In the genomic region with DNA sequence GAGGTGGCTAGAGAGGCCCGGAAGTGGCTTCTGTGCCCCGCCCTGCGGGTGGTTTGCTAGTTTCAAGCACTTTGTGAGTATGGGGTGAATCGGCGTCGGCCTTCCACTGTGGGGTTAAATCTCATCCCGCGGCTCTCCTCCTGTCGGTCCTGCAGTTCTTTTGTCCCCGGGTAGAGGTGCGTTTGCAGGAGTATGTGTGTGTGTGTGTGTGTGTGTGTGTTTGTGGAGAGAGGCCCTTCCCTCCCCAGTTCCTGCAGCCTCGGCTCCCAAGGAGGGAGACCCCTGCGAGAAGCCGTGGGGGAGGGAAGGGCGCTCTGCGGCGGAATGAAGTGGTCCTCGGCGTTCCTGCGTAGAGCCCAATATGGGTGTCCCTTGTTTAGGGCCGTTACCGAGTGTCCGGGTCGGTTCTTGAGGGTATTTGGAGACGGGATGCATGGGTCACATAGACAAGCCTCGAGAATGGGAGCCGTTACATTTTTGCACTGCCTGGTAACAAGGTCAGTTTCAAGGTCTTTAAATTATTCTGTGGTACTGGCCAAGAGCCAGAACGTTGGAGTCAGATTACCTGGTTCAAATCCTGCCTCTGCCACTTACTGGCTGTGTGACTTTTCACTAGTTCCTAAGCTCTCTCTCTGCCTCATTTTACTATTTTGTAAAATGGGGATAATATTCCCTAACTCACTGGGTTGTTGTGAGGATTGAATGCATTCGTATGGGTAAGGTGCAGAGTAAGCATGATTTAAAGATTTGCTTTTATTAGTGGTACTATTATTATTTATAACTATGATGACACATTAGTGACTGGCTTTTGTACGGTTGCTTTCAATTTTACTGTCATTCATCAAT, we compare ENCODE assay signal across 1 cellular context.
TF ChIP-seq lines count a peak whose summit lies in the region.

A gene (plus strand): TSS at position 56 of the 846 bp plus-strand sequence. CDS start 9,640 bp downstream, outside the sequence.

TF ChIP-seq in HepG2, 621 proteins besides CTCF, POLR2A, EP300 and RAD21 (continued from another document and continues in another):
- TF ChIP-seq, protein P1, sequence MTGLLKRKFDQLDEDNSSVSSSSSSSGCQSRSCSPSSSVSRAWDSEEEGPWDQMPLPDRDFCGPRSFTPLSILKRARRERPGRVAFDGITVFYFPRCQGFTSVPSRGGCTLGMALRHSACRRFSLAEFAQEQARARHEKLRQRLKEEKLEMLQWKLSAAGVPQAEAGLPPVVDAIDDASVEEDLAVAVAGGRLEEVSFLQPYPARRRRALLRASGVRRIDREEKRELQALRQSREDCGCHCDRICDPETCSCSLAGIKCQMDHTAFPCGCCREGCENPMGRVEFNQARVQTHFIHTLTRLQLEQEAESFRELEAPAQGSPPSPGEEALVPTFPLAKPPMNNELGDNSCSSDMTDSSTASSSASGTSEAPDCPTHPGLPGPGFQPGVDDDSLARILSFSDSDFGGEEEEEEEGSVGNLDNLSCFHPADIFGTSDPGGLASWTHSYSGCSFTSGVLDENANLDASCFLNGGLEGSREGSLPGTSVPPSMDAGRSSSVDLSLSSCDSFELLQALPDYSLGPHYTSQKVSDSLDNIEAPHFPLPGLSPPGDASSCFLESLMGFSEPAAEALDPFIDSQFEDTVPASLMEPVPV (CRISPR knock-in tag; IDR thresholded peaks at IDR 0.05), result no peak
- no peak; the same call in 1 of the 2 replicates for TF ChIP-seq ZKSCAN8 (CRISPR knock-in tag; IDR thresholded peaks at IDR 0.05; ENCODE audit: borderline replicate concordance)
- TF ChIP-seq ZNF550 (CRISPR knock-in tag; IDR thresholded peaks at IDR 0.05; ENCODE audit: borderline replicate concordance), result peak; percentile 97
- TF ChIP-seq SRSF9 (IDR thresholded peaks at IDR 0.05; ENCODE audit: borderline replicate concordance, insufficient read depth, low read depth, low read length, poor library complexity, severe bottlenecking), result no peak
- no peak for TF ChIP-seq RFX1 (IDR thresholded peaks at IDR 0.05)
- no peak for TF ChIP-seq MBNL3 (CRISPR knock-in tag; conservative IDR thresholded peaks at IDR 0.05)
- TF ChIP-seq, protein P2, sequence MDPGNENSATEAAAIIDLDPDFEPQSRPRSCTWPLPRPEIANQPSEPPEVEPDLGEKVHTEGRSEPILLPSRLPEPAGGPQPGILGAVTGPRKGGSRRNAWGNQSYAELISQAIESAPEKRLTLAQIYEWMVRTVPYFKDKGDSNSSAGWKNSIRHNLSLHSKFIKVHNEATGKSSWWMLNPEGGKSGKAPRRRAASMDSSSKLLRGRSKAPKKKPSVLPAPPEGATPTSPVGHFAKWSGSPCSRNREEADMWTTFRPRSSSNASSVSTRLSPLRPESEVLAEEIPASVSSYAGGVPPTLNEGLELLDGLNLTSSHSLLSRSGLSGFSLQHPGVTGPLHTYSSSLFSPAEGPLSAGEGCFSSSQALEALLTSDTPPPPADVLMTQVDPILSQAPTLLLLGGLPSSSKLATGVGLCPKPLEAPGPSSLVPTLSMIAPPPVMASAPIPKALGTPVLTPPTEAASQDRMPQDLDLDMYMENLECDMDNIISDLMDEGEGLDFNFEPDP (CRISPR knock-in tag; conservative IDR thresholded peaks at IDR 0.05), result 0 out of 2 replicates have a peak, but pooled peaks have one; percentile 70
- no peak for TF ChIP-seq ZBTB21 (CRISPR knock-in tag; IDR thresholded peaks at IDR 0.05)
- no peak for TF ChIP-seq ARNT (IDR thresholded peaks at IDR 0.05)
- TF ChIP-seq, protein P3, sequence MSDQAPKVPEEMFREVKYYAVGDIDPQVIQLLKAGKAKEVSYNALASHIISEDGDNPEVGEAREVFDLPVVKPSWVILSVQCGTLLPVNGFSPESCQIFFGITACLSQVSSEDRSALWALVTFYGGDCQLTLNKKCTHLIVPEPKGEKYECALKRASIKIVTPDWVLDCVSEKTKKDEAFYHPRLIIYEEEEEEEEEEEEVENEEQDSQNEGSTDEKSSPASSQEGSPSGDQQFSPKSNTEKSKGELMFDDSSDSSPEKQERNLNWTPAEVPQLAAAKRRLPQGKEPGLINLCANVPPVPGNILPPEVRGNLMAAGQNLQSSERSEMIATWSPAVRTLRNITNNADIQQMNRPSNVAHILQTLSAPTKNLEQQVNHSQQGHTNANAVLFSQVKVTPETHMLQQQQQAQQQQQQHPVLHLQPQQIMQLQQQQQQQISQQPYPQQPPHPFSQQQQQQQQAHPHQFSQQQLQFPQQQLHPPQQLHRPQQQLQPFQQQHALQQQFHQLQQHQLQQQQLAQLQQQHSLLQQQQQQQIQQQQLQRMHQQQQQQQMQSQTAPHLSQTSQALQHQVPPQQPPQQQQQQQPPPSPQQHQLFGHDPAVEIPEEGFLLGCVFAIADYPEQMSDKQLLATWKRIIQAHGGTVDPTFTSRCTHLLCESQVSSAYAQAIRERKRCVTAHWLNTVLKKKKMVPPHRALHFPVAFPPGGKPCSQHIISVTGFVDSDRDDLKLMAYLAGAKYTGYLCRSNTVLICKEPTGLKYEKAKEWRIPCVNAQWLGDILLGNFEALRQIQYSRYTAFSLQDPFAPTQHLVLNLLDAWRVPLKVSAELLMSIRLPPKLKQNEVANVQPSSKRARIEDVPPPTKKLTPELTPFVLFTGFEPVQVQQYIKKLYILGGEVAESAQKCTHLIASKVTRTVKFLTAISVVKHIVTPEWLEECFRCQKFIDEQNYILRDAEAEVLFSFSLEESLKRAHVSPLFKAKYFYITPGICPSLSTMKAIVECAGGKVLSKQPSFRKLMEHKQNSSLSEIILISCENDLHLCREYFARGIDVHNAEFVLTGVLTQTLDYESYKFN (CRISPR knock-in tag; conservative IDR thresholded peaks at IDR 0.05), result peak; percentile 53
- TF ChIP-seq, protein P4, sequence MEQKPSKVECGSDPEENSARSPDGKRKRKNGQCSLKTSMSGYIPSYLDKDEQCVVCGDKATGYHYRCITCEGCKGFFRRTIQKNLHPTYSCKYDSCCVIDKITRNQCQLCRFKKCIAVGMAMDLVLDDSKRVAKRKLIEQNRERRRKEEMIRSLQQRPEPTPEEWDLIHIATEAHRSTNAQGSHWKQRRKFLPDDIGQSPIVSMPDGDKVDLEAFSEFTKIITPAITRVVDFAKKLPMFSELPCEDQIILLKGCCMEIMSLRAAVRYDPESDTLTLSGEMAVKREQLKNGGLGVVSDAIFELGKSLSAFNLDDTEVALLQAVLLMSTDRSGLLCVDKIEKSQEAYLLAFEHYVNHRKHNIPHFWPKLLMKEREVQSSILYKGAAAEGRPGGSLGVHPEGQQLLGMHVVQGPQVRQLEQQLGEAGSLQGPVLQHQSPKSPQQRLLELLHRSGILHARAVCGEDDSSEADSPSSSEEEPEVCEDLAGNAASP (CRISPR knock-in tag; IDR thresholded peaks at IDR 0.05; ENCODE audit: borderline replicate concordance), result peak; percentile 63; the same call in 1 of the 2 replicates
- TF ChIP-seq, protein P5, sequence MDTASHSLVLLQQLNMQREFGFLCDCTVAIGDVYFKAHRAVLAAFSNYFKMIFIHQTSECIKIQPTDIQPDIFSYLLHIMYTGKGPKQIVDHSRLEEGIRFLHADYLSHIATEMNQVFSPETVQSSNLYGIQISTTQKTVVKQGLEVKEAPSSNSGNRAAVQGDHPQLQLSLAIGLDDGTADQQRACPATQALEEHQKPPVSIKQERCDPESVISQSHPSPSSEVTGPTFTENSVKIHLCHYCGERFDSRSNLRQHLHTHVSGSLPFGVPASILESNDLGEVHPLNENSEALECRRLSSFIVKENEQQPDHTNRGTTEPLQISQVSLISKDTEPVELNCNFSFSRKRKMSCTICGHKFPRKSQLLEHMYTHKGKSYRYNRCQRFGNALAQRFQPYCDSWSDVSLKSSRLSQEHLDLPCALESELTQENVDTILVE (CRISPR knock-in tag; IDR thresholded peaks at IDR 0.05), result peak; percentile 57; the same call in 1 of the 2 replicates
- peak; percentile 87; the same call in 1 of the 2 replicates for TF ChIP-seq ZNF879 (CRISPR knock-in tag; IDR thresholded peaks at IDR 0.05)
- no peak for TF ChIP-seq SYNCRIP (IDR thresholded peaks at IDR 0.05; ENCODE audit: insufficient read depth, low read depth, low read length)
- no peak for TF ChIP-seq CHCHD3 (CRISPR knock-in tag; IDR thresholded peaks at IDR 0.05)
- TF ChIP-seq ETV5 (CRISPR knock-in tag; IDR thresholded peaks at IDR 0.05; ENCODE audit: borderline replicate concordance), result peak; percentile 96
- no peak for TF ChIP-seq ZNF256 (CRISPR knock-in tag; conservative IDR thresholded peaks at IDR 0.05)
- TF ChIP-seq ZSCAN25 (CRISPR knock-in tag; IDR thresholded peaks at IDR 0.05), result peak; percentile 4; the same call in 1 of the 2 replicates
- TF ChIP-seq, protein P6, sequence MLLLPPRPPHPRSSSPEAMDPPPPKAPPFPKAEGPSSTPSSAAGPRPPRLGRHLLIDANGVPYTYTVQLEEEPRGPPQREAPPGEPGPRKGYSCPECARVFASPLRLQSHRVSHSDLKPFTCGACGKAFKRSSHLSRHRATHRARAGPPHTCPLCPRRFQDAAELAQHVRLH (CRISPR knock-in tag; IDR thresholded peaks at IDR 0.05; ENCODE audit: borderline replicate concordance, low read depth), result peak; percentile 73
- TF ChIP-seq ZNF567 (CRISPR knock-in tag; IDR thresholded peaks at IDR 0.05; ENCODE audit: borderline replicate concordance), result no peak
- TF ChIP-seq SSRP1 (CRISPR knock-in tag; IDR thresholded peaks at IDR 0.05), result no peak
- TF ChIP-seq SALL1 (CRISPR knock-in tag; IDR thresholded peaks at IDR 0.05), result peak; percentile 88
- TF ChIP-seq ZNF720 (CRISPR knock-in tag; IDR thresholded peaks at IDR 0.05), result no peak; the same call in 1 of the 2 replicates
- peak; percentile 89 for TF ChIP-seq PHF21A (CRISPR knock-in tag; IDR thresholded peaks at IDR 0.05)
- TF ChIP-seq ZNF709 (CRISPR knock-in tag; IDR thresholded peaks at IDR 0.05), result peak; percentile 66; the same call in 1 of the 2 replicates
- TF ChIP-seq, protein P7, sequence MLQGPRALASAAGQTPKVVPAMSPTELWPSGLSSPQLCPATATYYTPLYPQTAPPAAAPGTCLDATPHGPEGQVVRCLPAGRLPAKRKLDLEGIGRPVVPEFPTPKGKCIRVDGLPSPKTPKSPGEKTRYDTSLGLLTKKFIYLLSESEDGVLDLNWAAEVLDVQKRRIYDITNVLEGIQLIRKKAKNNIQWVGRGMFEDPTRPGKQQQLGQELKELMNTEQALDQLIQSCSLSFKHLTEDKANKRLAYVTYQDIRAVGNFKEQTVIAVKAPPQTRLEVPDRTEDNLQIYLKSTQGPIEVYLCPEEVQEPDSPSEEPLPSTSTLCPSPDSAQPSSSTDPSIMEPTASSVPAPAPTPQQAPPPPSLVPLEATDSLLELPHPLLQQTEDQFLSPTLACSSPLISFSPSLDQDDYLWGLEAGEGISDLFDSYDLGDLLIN (CRISPR knock-in tag; IDR thresholded peaks at IDR 0.05; ENCODE audit: borderline replicate concordance), result no peak; the same call in 1 of the 2 replicates
- TF ChIP-seq RAD51 (IDR thresholded peaks at IDR 0.05; ENCODE audit: borderline replicate concordance), result no peak
- TF ChIP-seq, protein P8, sequence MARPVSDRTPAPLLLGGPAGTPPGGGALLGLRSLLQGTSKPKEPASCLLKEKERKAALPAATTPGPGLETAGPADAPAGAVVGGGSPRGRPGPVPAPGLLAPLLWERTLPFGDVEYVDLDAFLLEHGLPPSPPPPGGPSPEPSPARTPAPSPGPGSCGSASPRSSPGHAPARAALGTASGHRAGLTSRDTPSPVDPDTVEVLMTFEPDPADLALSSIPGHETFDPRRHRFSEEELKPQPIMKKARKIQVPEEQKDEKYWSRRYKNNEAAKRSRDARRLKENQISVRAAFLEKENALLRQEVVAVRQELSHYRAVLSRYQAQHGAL (CRISPR knock-in tag; IDR thresholded peaks at IDR 0.05; ENCODE audit: not compliant biosample characterization), result no peak
- TF ChIP-seq, protein P9, sequence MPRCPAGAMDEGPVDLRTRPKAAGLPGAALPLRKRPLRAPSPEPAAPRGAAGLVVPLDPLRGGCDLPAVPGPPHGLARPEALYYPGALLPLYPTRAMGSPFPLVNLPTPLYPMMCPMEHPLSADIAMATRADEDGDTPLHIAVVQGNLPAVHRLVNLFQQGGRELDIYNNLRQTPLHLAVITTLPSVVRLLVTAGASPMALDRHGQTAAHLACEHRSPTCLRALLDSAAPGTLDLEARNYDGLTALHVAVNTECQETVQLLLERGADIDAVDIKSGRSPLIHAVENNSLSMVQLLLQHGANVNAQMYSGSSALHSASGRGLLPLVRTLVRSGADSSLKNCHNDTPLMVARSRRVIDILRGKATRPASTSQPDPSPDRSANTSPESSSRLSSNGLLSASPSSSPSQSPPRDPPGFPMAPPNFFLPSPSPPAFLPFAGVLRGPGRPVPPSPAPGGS (CRISPR knock-in tag; IDR thresholded peaks at IDR 0.05), result peak; percentile 77; the same call in 1 of the 2 replicates
- TF ChIP-seq, protein P10, sequence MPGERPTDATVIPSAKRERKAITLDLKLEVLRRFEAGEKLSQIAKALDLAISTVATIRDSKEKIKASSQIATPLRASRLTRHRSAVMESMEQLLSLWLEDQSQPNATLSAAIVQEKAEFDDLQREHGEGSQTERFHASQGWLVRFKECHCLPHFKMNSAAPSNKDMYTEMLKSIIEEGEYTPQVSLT (CRISPR knock-in tag; IDR thresholded peaks at IDR 0.05; ENCODE audit: borderline replicate concordance, low read depth), result no peak
- TF ChIP-seq, protein P11, sequence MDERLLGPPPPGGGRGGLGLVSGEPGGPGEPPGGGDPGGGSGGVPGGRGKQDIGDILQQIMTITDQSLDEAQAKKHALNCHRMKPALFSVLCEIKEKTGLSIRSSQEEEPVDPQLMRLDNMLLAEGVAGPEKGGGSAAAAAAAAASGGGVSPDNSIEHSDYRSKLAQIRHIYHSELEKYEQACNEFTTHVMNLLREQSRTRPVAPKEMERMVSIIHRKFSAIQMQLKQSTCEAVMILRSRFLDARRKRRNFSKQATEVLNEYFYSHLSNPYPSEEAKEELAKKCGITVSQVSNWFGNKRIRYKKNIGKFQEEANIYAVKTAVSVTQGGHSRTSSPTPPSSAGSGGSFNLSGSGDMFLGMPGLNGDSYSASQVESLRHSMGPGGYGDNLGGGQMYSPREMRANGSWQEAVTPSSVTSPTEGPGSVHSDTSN (CRISPR knock-in tag; IDR thresholded peaks at IDR 0.05), result no peak
- no peak for TF ChIP-seq PCBP2 (optimal IDR thresholded peaks at IDR 0.05; ENCODE audit: low read depth, low read length, poor library complexity, severe bottlenecking)
- 0 out of 2 replicates have a peak, but pooled peaks have one; percentile 66 for TF ChIP-seq ZNF615 (CRISPR knock-in tag; IDR thresholded peaks at IDR 0.05; ENCODE audit: borderline replicate concordance)
- no peak for TF ChIP-seq ZNF251 (CRISPR knock-in tag; IDR thresholded peaks at IDR 0.05)
- TF ChIP-seq, protein P12, sequence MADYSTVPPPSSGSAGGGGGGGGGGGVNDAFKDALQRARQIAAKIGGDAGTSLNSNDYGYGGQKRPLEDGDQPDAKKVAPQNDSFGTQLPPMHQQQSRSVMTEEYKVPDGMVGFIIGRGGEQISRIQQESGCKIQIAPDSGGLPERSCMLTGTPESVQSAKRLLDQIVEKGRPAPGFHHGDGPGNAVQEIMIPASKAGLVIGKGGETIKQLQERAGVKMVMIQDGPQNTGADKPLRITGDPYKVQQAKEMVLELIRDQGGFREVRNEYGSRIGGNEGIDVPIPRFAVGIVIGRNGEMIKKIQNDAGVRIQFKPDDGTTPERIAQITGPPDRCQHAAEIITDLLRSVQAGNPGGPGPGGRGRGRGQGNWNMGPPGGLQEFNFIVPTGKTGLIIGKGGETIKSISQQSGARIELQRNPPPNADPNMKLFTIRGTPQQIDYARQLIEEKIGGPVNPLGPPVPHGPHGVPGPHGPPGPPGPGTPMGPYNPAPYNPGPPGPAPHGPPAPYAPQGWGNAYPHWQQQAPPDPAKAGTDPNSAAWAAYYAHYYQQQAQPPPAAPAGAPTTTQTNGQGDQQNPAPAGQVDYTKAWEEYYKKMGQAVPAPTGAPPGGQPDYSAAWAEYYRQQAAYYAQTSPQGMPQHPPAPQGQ (CRISPR knock-in tag; IDR thresholded peaks at IDR 0.05; ENCODE audit: borderline replicate concordance), result no peak
- TF ChIP-seq, protein P13, sequence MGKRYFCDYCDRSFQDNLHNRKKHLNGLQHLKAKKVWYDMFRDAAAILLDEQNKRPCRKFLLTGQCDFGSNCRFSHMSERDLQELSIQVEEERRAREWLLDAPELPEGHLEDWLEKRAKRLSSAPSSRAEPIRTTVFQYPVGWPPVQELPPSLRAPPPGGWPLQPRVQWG (CRISPR knock-in tag; IDR thresholded peaks at IDR 0.05; ENCODE audit: borderline replicate concordance, low read depth), result no peak
